8 cellular contexts compared by ENCODE assay signal in genomic region chr9:125262217-125262991, GRCh38. TPM values are rescaled to one million over a fixed set of nuclear protein-coding genes. Genes with fewer than 3 reads are reported as not detected.
A peak's percentile ranks its signal among the peaks of the same experiment; 100 is the strongest.
DNase-seq lines count a peak whose midpoint lies in the region; ATAC-seq and TF ChIP-seq lines count a peak whose summit lies in the region.

No MANE protein-coding gene starts in this region.

- no peaks in the 10 kb centered on the region for H3K9me3 ChIP-seq in liver (ENCODE audit: control insufficient read depth in 4 of 4, low read length in 3 of 4)
- H3K9me3 ChIP-seq in thyroid gland: no peaks in the 10 kb centered on the region

- in situ Hi-C loops in astrocyte of the spinal cord (cut with HindIII; ENCODE audit: low sequenced_read_pairs): no loop called here

- WGBS in liver: 10% methylated on average over 17 of the region's 17 CpGs
- 17 to 21% methylated on average over 17 of the region's 17 CpGs for WGBS in thyroid gland, 2 donors

- intact Hi-C loops in thyroid gland (cut with DNase I): no loop called here

- peaks cover 3 to 15% (median 10%) of the 10 kb centered on the region in 4 donors for H3K4me1 ChIP-seq in liver (ENCODE audit: control insufficient read depth in 4 of 4, insufficient read depth in 4 of 4, low read length in 3 of 4)
- H3K4me1 ChIP-seq in thyroid gland: peaks cover 22 to 39% of the 10 kb centered on the region in 2 donors

- peak overlapping the region; percentile 74 to 89 for H3K27ac ChIP-seq in liver (ENCODE audit: low read depth in 1 of 2, low read length in 2 of 2)
- peak overlapping the region; percentile 88 to 98 (median 93) for H3K27ac ChIP-seq in thyroid gland

- TF ChIP-seq RAD21 in liver (IDR thresholded peaks at IDR 0.05): no peak

- peak; percentile 33 for ATAC-seq in GM21390 (IDR thresholded peaks at IDR 0.05; ENCODE audit: unreplicated experiment)

- H3K27me3 ChIP-seq in liver (ENCODE audit: control insufficient read depth in 4 of 4, insufficient read depth in 4 of 4, low read length in 3 of 4) (no peaks in the 10 kb centered on the region), thyroid gland (no peaks in the 10 kb centered on the region)

- DNase-seq in DMS 273 (lab: John Stamatoyannopoulos, UW; ENCODE audit: unreplicated experiment): peak; percentile 76
- peak; percentile 16 to 34 for DNase-seq in Kasumi-1 (lab: John Stamatoyannopoulos, UW)
- no peak for DNase-seq in astrocyte of the spinal cord (ENCODE audit: low read depth, low spot score)
- peak; percentile 55 to 61 for DNase-seq in thyroid gland
- DNase-seq in effector CD8-positive, alpha-beta T cell (lab: John Stamatoyannopoulos, UW): no peak
- no peak for DNase-seq in midbrain (lab: John Stamatoyannopoulos, UW)

- H3K36me3 ChIP-seq in liver (ENCODE audit: control insufficient read depth in 4 of 4, insufficient read depth in 3 of 4, low read depth in 1 of 4, low read length in 3 of 4): peaks cover 0 to 3% (median 0%) of the 10 kb centered on the region in 4 donors
- H3K36me3 ChIP-seq in thyroid gland: no peaks in the 10 kb centered on the region

- TF ChIP-seq POLR2A in thyroid gland (IDR thresholded peaks at IDR 0.05): no peak

- peak overlapping the region; percentile 45 to 83 for H3K9ac ChIP-seq in liver (ENCODE audit: low read depth in 1 of 2, low read length in 2 of 2)

- H3K4me3 ChIP-seq in astrocyte of the spinal cord (ENCODE audit: low read depth, low read length) (peak overlapping the region; percentile 97), liver (ENCODE audit: low read depth in 1 of 3, low read length in 3 of 3) (peak overlapping the region; percentile 79 to 96 (median 88)), thyroid gland (replicated peaks in 1 of 3) (peak overlapping the region; percentile 94 to 100 (median 96))

- TF ChIP-seq CTCF in astrocyte of the spinal cord (IDR thresholded peaks at IDR 0.05; ENCODE audit: low read depth, low read length): no peak
- TF ChIP-seq CTCF in liver (IDR thresholded peaks at IDR 0.05; ENCODE audit: low read depth, low read length, missing input control): no peak
- no peak for TF ChIP-seq CTCF in thyroid gland (IDR thresholded peaks at IDR 0.05)

TF ChIP-seq in liver, 16 proteins besides CTCF, POLR2A, EP300 and RAD21:
- TF ChIP-seq MAX (IDR thresholded peaks at IDR 0.05) (no peak), YY1 (IDR thresholded peaks at IDR 0.05) (no peak), NR2F2 (IDR thresholded peaks at IDR 0.05) (no peak), RXRA (IDR thresholded peaks at IDR 0.05) (no peak), EGR1 (IDR thresholded peaks at IDR 0.05; ENCODE audit: low read depth in 2 of 2) (no peak), FOXA2 (IDR thresholded peaks at IDR 0.05) (no peak), HNF4A (conservative IDR thresholded peaks at IDR 0.05) (no peak), JUND (IDR thresholded peaks at IDR 0.05) (no peak), SP1 (IDR thresholded peaks at IDR 0.05) (no peak), TAF1 (conservative IDR thresholded peaks at IDR 0.05) (no peak), FOXA1 (IDR thresholded peaks at IDR 0.05) (no peak), REST (IDR thresholded peaks at IDR 0.05) (no peak), ATF3 (IDR thresholded peaks at IDR 0.05) (no peak), ZBTB33 (IDR thresholded peaks at IDR 0.05) (no peak), GABPA (IDR thresholded peaks at IDR 0.05 in 1 of 2, conservative IDR thresholded peaks at IDR 0.05 in 1 of 2) (no peak), HNF4G (IDR thresholded peaks at IDR 0.05) (no peak)

RNA-seq across cellular contexts. Expression of gene GAPVD1, which starts 0.8 kb away (rescaled TPM):
- total RNA-seq in liver: 10 to 100 TPM; 47.4 to 89.7 TPM
- 1 to 10 TPM; 5.5 to 9.9 TPM for polyA plus RNA-seq in liver
- 100 to 1,000 TPM in 2 of 4 donors, 10 to 100 TPM in 2; 92.6 to 140 (median 104) TPM for total RNA-seq in thyroid gland

RNA-seq across cellular contexts. Expression of gene HSPA5, which starts 21.3 kb away (rescaled TPM):
- total RNA-seq in liver (100 to 1,000 TPM; 108 to 342 TPM), thyroid gland (100 to 1,000 TPM; 202 to 921 (median 592) TPM)
- 100 to 1,000 TPM; 135 to 338 TPM for polyA plus RNA-seq in liver

Comparison
In these comparisons a context has a peak if more than half of its experiments do, and no peak if none do; other contexts are left out.
1. DNase-seq: peak in DMS 273 (single experiment), Kasumi-1 (2 of 2) and thyroid gland (2 of 2); none in astrocyte of the spinal cord (single experiment), effector CD8-positive, alpha-beta T cell (single experiment) and midbrain (single experiment).
2. Peak in every context shown above with its lines, with median percentiles within 50 percentile points of each other: H3K4me3 ChIP-seq.